7 cellular contexts compared by ENCODE assay signal in the genomic region with DNA sequence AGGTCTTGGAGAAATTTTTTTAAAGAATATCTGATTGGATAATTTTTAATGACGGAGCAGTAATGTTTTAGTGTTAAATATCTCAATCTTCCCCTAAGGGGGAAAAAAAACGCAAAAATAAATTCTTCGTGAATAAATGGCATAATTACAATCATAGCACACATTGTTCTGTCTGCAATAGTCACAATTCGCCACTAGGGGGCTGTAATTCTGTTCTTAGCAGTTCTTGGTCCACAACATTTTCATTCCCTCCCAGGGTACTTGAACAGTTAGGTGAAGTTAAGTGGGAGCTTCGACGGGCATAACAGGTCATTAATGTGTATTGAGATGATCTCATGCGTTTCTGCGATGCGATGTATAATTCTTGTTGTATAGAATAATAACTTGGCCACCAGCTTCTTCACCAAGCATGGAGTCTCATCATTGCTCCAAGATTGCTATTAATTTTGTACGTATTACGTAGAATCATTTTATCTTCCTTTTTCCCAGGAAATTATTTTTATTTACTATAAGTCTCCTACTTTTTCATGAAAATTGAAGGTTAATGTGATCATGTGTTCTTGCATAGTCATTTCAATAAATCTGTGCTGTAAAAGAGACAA. TPM values are rescaled to one million over a fixed set of nuclear protein-coding genes. Genes with fewer than 3 reads are reported as not detected.
DNase-seq lines count a peak whose midpoint lies in the region; ATAC-seq and TF ChIP-seq lines count a peak whose summit lies in the region.

No MANE protein-coding gene starts in this region.

- H3K4me1 Mint-ChIP-seq in nephron = no peaks in the 10 kb centered on the region

- peaks cover 4% of the 10 kb centered on the region for H3K27me3 Mint-ChIP-seq in nephron (ENCODE audit: low read depth)

- H3K27me3 ChIP-seq in OCI-LY3 (ENCODE audit: low read depth, low read length) = no peaks in the 10 kb centered on the region
- H3K27me3 ChIP-seq in MG63 = no peaks in the 10 kb centered on the region

- no peaks in the 10 kb centered on the region for H3K4me1 ChIP-seq in OCI-LY3 (ENCODE audit: low read length)

- TF ChIP-seq CTCF in GM13977 (IDR thresholded peaks at IDR 0.05; ENCODE audit: extremely low read depth, insufficient read depth, missing control alignments) (peak; percentile 76), OCI-LY3 (IDR thresholded peaks at IDR 0.05; ENCODE audit: low read depth, low read length) (peak; percentile 71), nephron (IDR thresholded peaks at IDR 0.05; ENCODE audit: unreplicated experiment in 3 of 3) (peak; percentile 83 to 89 (median 87))

- H3K9me3 Mint-ChIP-seq in nephron = no peaks in the 10 kb centered on the region

- H3K4me3 Mint-ChIP-seq in nephron = no peak overlapping the region

- no peaks in the 10 kb centered on the region for H4K20me1 ChIP-seq in OCI-LY3 (ENCODE audit: insufficient read depth, low read length)

- H3K36me3 ChIP-seq in OCI-LY3 (replicated peaks; ENCODE audit: low read depth, low read length) (no peaks in the 10 kb centered on the region), MG63 (no peaks in the 10 kb centered on the region)

- DNase-seq in COLO668 (lab: John Stamatoyannopoulos, UW; ENCODE audit: unreplicated experiment) = peak; percentile 10
- DNase-seq in GM13977 (ENCODE audit: low spot score) = peak; percentile 45
- peak; percentile 16 for DNase-seq in effector CD4-positive, alpha-beta T cell
- DNase-seq in MG63 = no peak

- H3K27ac Mint-ChIP-seq in nephron = no peak overlapping the region

- no peak overlapping the region for H3K27ac ChIP-seq in OCI-LY3 (ENCODE audit: low read length)

- no peaks in the 10 kb centered on the region for H3K36me3 Mint-ChIP-seq in nephron (ENCODE audit: low read depth)

- no peaks in the 10 kb centered on the region for H3K79me2 ChIP-seq in OCI-LY3 (ENCODE audit: low read length)

- H3K9ac ChIP-seq in OCI-LY3 (ENCODE audit: low read length) = no peak overlapping the region

- in situ Hi-C loops in GM13977 (cut with MboI; ENCODE audit: low pct_unique_long_range_greater_than_20kb, low sequenced_read_pairs, unreplicated experiment) = no loop called here

- no peak overlapping the region for H3K4me2 ChIP-seq in OCI-LY3 (ENCODE audit: low read length)

- H3K9me3 ChIP-seq in OCI-LY3 (ENCODE audit: insufficient read depth, low read length) (no peaks in the 10 kb centered on the region), MG63 (no peaks in the 10 kb centered on the region)

- H3K4me3 ChIP-seq in OCI-LY3 (ENCODE audit: low read length) (no peak overlapping the region), MG63 (no peak overlapping the region)

- ATAC-seq in HG03103 (IDR thresholded peaks at IDR 0.05; ENCODE audit: low read depth, unreplicated experiment) = peak; percentile 93

- H2AFZ ChIP-seq in OCI-LY3 (ENCODE audit: low read depth, low read length) = no peak overlapping the region

RNA-seq across cellular contexts. Expression of a gene that starts 27.2 kb away (rescaled TPM):
- total RNA-seq in MG63 (2014; rRNA removed; shearing (Covaris generic); ENCODE audit: low replicate concordance) = not detected in 2 replicates
